16 cellular contexts compared by ENCODE assay signal in the genomic region with DNA sequence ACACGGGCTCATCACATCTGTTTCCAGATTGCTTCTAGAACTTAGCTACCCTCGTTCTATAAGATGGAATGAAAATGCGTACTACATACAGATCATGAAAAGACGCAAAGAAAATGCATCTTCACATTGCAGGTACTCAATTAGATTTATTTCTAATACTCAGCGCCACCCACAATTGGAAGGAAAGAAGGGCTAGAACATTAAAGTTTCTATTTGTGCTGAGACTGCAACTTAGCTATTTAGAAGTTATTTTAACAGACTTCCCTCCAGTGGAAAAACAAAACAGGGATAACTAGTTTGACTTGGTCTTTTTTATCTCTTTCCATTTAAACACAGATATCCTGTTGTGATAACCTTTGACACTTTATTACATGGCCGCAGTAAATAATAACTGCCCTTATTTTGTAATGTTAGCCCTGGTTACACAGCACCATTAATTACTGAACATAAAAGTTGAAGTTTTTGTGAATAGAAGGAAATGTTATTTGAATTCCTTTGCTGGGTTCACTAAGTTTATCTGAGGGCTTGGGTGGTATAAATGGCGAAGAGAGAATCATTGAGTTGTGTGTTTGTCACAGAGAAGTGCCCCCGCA.
DNase-seq lines count a peak whose midpoint lies in the region; ATAC-seq and TF ChIP-seq lines count a peak whose summit lies in the region.
"Had no signal": no experiment of that assay in that cellular context is flagged by ENCODE, and none has a peak within 500 bp of the region (broad histone marks: within the 10 kb centered on the region; RNA-seq: fewer than 3 reads in every experiment).

No MANE protein-coding gene starts in this region.

- no peak for TF ChIP-seq EP300 in esophagus muscularis mucosa (IDR thresholded peaks at IDR 0.05)

- ATAC-seq in right lobe of liver = peak; percentile 31 to 62 (median 51)
- ATAC-seq in GM18907 (IDR thresholded peaks at IDR 0.05; ENCODE audit: unreplicated experiment) = no peak
- ATAC-seq in HG03565 (IDR thresholded peaks at IDR 0.05; ENCODE audit: unreplicated experiment) = no peak
- no peak for ATAC-seq in GM19023 (IDR thresholded peaks at IDR 0.05; ENCODE audit: unreplicated experiment)

- no peak for TF ChIP-seq POLR2A in right lobe of liver (IDR thresholded peaks at IDR 0.05)
- no peak for TF ChIP-seq POLR2A in esophagus muscularis mucosa (IDR thresholded peaks at IDR 0.05; ENCODE audit: low read depth)

- WGBS in right lobe of liver (ENCODE audit: insufficient coverage, low coverage, low lambda C conversion rate, missing lambda C conversion rate) = 67% methylated on average over 8 of the region's 8 CpGs
- WGBS in esophagus muscularis mucosa = 92% methylated on average over 8 of the region's 8 CpGs

- H3K36me3 ChIP-seq in right lobe of liver = no peaks in the 10 kb centered on the region
- no peaks in the 10 kb centered on the region for H3K36me3 ChIP-seq in esophagus muscularis mucosa

- H3K4me3 ChIP-seq in LNCaP clone FGC (ENCODE audit: low read depth, low read length) (no peak overlapping the region), right lobe of liver (no peak overlapping the region), esophagus muscularis mucosa (no peak overlapping the region)
- H3K4me3 ChIP-seq: SK-N-MC had no signal

- H3K27me3 ChIP-seq in right lobe of liver (no peaks in the 10 kb centered on the region), esophagus muscularis mucosa (no peaks in the 10 kb centered on the region)

- peak overlapping the region; percentile 43; the same call in 1 of the 2 replicates for H3K27ac ChIP-seq in C4-2B
- no peak overlapping the region for H3K27ac ChIP-seq in right lobe of liver
- no peak overlapping the region for H3K27ac ChIP-seq in esophagus muscularis mucosa (replicated peaks in 1 of 4)
- H3K27ac ChIP-seq: KMS-11, SK-N-MC had no signal

- H3K9me3 ChIP-seq in right lobe of liver = no peaks in the 10 kb centered on the region
- H3K9me3 ChIP-seq in esophagus muscularis mucosa = no peaks in the 10 kb centered on the region

- H3K4me1 ChIP-seq in right lobe of liver = no peaks in the 10 kb centered on the region
- peaks cover 0 to 8% (median 4%) of the 10 kb centered on the region in 4 donors for H3K4me1 ChIP-seq in esophagus muscularis mucosa

- intact Hi-C loops in right lobe of liver (cut with DNase I) = no loop called here
- intact Hi-C loops in esophagus muscularis mucosa (cut with DNase I) = no loop called here

- peak; percentile 31 for DNase-seq in LNCaP clone FGC (ENCODE audit: low read depth)
- DNase-seq in dermis microvascular lymphatic vessel endothelial cell (ENCODE audit: low read depth in 2 of 2) = peak; percentile 90 to 92
- no peak for DNase-seq in right lobe of liver
- no peak for DNase-seq in esophagus muscularis mucosa (ENCODE audit: extremely low spot score)
- DNase-seq: AML-193, COR-L47, H9, NCI-H1092, NCI-H510A treated with DMSO at 0.1 percent for 48 hours, NCI-H82 had no signal

- TF ChIP-seq CTCF in C4-2B (conservative IDR thresholded peaks at IDR 0.05) = no peak
- no peak for TF ChIP-seq CTCF in LNCaP clone FGC (IDR thresholded peaks at IDR 0.05; ENCODE audit: control insufficient read depth, extremely low read depth, insufficient read depth)
- no peak for TF ChIP-seq CTCF in right lobe of liver (IDR thresholded peaks at IDR 0.05)
- TF ChIP-seq CTCF in esophagus muscularis mucosa (IDR thresholded peaks at IDR 0.05) = no peak

Comparison
In these comparisons a context has a peak if more than half of its experiments do, and no peak if none do; other contexts are left out.
1. DNase-seq: peak in LNCaP clone FGC (single experiment) and dermis microvascular lymphatic vessel endothelial cell (2 of 2); none in right lobe of liver (0 of 3) and esophagus muscularis mucosa (single experiment).
2. ATAC-seq: peak in right lobe of liver (4 of 4); none in GM18907 (single experiment), HG03565 (single experiment) and GM19023 (single experiment).